30 cellular contexts compared by ENCODE assay signal in genomic region chr18:11957636-11958035, GRCh38.
"Had no signal": no experiment of that assay in that cellular context is flagged by ENCODE, and none has a peak within 500 bp of the region (broad histone marks: within the 10 kb centered on the region; RNA-seq: fewer than 3 reads in every experiment).

No MANE protein-coding gene starts in this region.

- H3K27me3 ChIP-seq: adrenal gland, body of pancreas, dorsolateral prefrontal cortex, heart left ventricle, stomach, tibial artery had no signal

- H3K36me3 ChIP-seq: adrenal gland, heart left ventricle, left ventricle myocardium inferior, stomach, tibial artery, WERI-Rb-1 had no signal

- H3K27ac Mint-ChIP-seq: activated naive CD4-positive, alpha-beta T cell treated with anti-CD3 and anti-CD28 coated beads for 36 hours; activated naive CD8-positive, alpha-beta T cell treated with anti-CD3 and anti-CD28 coated beads for 36 hours; natural killer cell treated with Interleukin-12 subunit alpha and Interleukin-12 subunit beta and Interleukin-15 and Interleukin-18, amount 100 ng/mL, for 72 hours; stimulated activated naive B cell treated with anti-CD40 and anti-IgM and Interleukin-4, amounts not matched to agents 10 μg/mL and 1 μg/mL and 100 μg/mL, for 72 hours; T-helper 1 cell treated with Interleukin-12 subunit alpha and Interleukin-12 subunit beta and Interleukin-4 antibody, amounts not matched to agents 30 μg/mL and 1 μg/mL, for 36 hours had no signal

- H3K4me3 Mint-ChIP-seq: activated naive CD4-positive, alpha-beta T cell treated with anti-CD3 and anti-CD28 coated beads for 36 hours; activated naive CD8-positive, alpha-beta T cell treated with anti-CD3 and anti-CD28 coated beads for 36 hours; natural killer cell treated with Interleukin-12 subunit alpha and Interleukin-12 subunit beta and Interleukin-15 and Interleukin-18, amount 100 ng/mL, for 72 hours; stimulated activated naive B cell treated with anti-CD40 and anti-IgM and Interleukin-4, amounts not matched to agents 10 μg/mL and 1 μg/mL and 100 μg/mL, for 72 hours; T-helper 1 cell treated with Interleukin-12 subunit alpha and Interleukin-12 subunit beta and Interleukin-4 antibody, amounts not matched to agents 30 μg/mL and 1 μg/mL, for 36 hours had no signal

- H3K4me2 ChIP-seq: SK-N-SH had no signal

- H3K27ac ChIP-seq: adrenal gland, body of pancreas, coronary artery, dorsolateral prefrontal cortex, heart left ventricle, left ventricle myocardium inferior, stomach, tibial artery, WERI-Rb-1 had no signal

- H3K9me3 ChIP-seq: adrenal gland, body of pancreas, SK-N-SH had no signal

- H3K4me3 ChIP-seq: adrenal gland, body of pancreas, coronary artery, dorsolateral prefrontal cortex, heart left ventricle, left ventricle myocardium inferior, lung, mucosa of descending colon, stomach, tibial artery had no signal

- H3K4me1 ChIP-seq: adrenal gland, left ventricle myocardium inferior, tibial artery had no signal

- H3K9me3 Mint-ChIP-seq: natural killer cell treated with Interleukin-12 subunit alpha and Interleukin-12 subunit beta and Interleukin-15 and Interleukin-18, amount 100 ng/mL, for 72 hours had no signal

- ATAC-seq: activated CD4-positive, CD25-positive, alpha-beta regulatory T cell treated with anti-CD3 and anti-CD28 coated beads, Interleukin-2, amount 50 U/mL, for 24 hours; body of pancreas; heart left ventricle; mucosa of descending colon; natural killer cell treated with Interleukin-12 subunit alpha and Interleukin-12 subunit beta and Interleukin-15 and Interleukin-18, amount 100 ng/mL, for 72 hours; right cardiac atrium; stimulated activated naive B cell treated with anti-CD40 and anti-IgM and Interleukin-4, amounts not matched to agents 10 μg/mL and 1 μg/mL and 100 μg/mL, for 72 hours had no signal

- H3K9me2 ChIP-seq: SK-N-SH had no signal

- DNase-seq: activated CD4-positive, alpha-beta T cell treated with anti-CD3 and anti-CD28 coated beads for 48 hours; activated CD4-positive, alpha-beta T cell treated with anti-CD3 and anti-CD28 coated beads, Interleukin-2, amount 50 U/mL, for 48 hours; activated CD8-positive, alpha-beta memory T cell treated with anti-CD3 and anti-CD28 coated beads for 24 hours; activated effector memory CD4-positive, alpha-beta T cell treated with Interleukin-2 at 50 U/mL for 16 hours; activated naive CD4-positive, alpha-beta T cell treated with anti-CD3 and anti-CD28 coated beads for 36 hours; activated naive CD8-positive, alpha-beta T cell treated with anti-CD3 and anti-CD28 coated beads for 36 hours; adrenal gland; body of pancreas; cerebellar nuclear complex; dorsolateral prefrontal cortex; effector memory CD4-positive, alpha-beta T cell; heart left ventricle; kidney glomerular epithelial cell; left ventricle myocardium inferior; mucosa of descending colon; right cardiac atrium; SK-N-SH; stimulated activated CD4-positive, alpha-beta T cell treated with anti-CD3 and anti-CD28 coated beads, Interleukin-1b, Interleukin-23, amount 100 ng/mL, for 48 hours; stimulated activated CD4-positive, alpha-beta T cell treated with anti-CD3 and anti-CD28 coated beads, Interleukin-4, amount 100 ng/mL, for 4 hours; stimulated activated naive B cell treated with anti-CD40 and anti-IgM and Interleukin-4, amounts not matched to agents 10 μg/mL and 1 μg/mL and 100 μg/mL, for 72 hours; stomach; SW 1271; T-helper 9 cell; tibial artery; WERI-Rb-1 had no signal

- H3K4me1 Mint-ChIP-seq: stimulated activated naive B cell treated with anti-CD40 and anti-IgM and Interleukin-4, amounts not matched to agents 10 μg/mL and 1 μg/mL and 100 μg/mL, for 72 hours had no signal

- H3K9ac ChIP-seq: SK-N-SH had no signal
